In genomic region chr22:38657248-38657909, GRCh38 we compare ENCODE assay signal across 9 cellular contexts. TPM values are rescaled to one million over a fixed set of nuclear protein-coding genes. Genes with fewer than 3 reads are reported as not detected.
DNase-seq lines count a peak whose midpoint lies in the region; ATAC-seq and TF ChIP-seq lines count a peak whose summit lies in the region.
"Had no signal": no experiment of that assay in that cellular context is flagged by ENCODE, and none has a peak within 500 bp of the region (broad histone marks: within the 10 kb centered on the region; RNA-seq: fewer than 3 reads in every experiment).

No MANE protein-coding gene starts in this region.

- no peak overlapping the region for H4K91ac ChIP-seq in trophoblast cell (ENCODE audit: low read depth, low read length)

- intact Hi-C loops in Right ventricle myocardium inferior (cut with DNase I), result no loop called here

- peak overlapping the region; percentile 85 for H3K4me3 ChIP-seq in cardiac muscle cell
- H3K4me3 ChIP-seq in fibroblast of the aortic adventitia (ENCODE audit: low read depth, low read length), result peak overlapping the region; percentile 86
- H3K4me3 ChIP-seq in trophoblast cell (ENCODE audit: low read depth, low read length), result no peak overlapping the region

- DNase-seq in cardiac muscle cell (ENCODE audit: low read depth in 1 of 2, low spot score in 1 of 2) (peak; percentile 17 to 29), Right ventricle myocardium inferior (ENCODE audit: missing footprints) (no peak), NAMALWA (ENCODE audit: low spot score) (peak; percentile 71), fibroblast of the aortic adventitia (ENCODE audit: low read depth) (peak; percentile 3), trophoblast cell (no peak)
- DNase-seq in activated T-cell treated with anti-CD3 and anti-CD28 coated beads, Interleukin-2, amount 50 U/mL, for 1 hour, result peak; percentile 35
- DNase-seq: left cardiac atrium had no signal

- peak overlapping the region; percentile 94 for H3K4me2 ChIP-seq in trophoblast cell (ENCODE audit: low read length)

- no peak overlapping the region for H3K14ac ChIP-seq in trophoblast cell (ENCODE audit: low read length)

- H2AFZ ChIP-seq in trophoblast cell (ENCODE audit: insufficient read depth, low read length, poor library complexity), result no peak overlapping the region

- no peak overlapping the region for H3K4ac ChIP-seq in trophoblast cell (ENCODE audit: low read depth, low read length)

- no peak overlapping the region for H3K18ac ChIP-seq in trophoblast cell (ENCODE audit: low read length)

- H3K27me3 ChIP-seq in cardiac muscle cell (no peaks in the 10 kb centered on the region), trophoblast cell (ENCODE audit: insufficient read depth, low read length) (no peaks in the 10 kb centered on the region)

- no CpG with 5 or more reads among the region's 10 CpGs for WGBS in trophoblast cell (ENCODE audit: extremely low coverage, insufficient coverage, insufficient read length)

- H2AK5ac ChIP-seq in trophoblast cell (ENCODE audit: low read length), result no peak overlapping the region

- TF ChIP-seq CTCF in cardiac muscle cell (IDR thresholded peaks at IDR 0.05; ENCODE audit: low read depth, low read length) (no peak), fibroblast of the aortic adventitia (IDR thresholded peaks at IDR 0.05; ENCODE audit: insufficient read depth, low read length) (no peak)

- H3K79me2 ChIP-seq in trophoblast cell (ENCODE audit: control insufficient read depth, insufficient read depth, low read length, poor library complexity), result peaks cover 4% of the 10 kb centered on the region

- H3K9me3 ChIP-seq in cardiac muscle cell (ENCODE audit: low read depth), result no peaks in the 10 kb centered on the region
- H3K9me3 ChIP-seq in trophoblast cell (ENCODE audit: insufficient read depth, low read depth, low read length), result no peaks in the 10 kb centered on the region

- ATAC-seq in Right ventricle myocardium inferior (no peak), HG02870 (IDR thresholded peaks at IDR 0.05; ENCODE audit: unreplicated experiment) (no peak), HG03139 (IDR thresholded peaks at IDR 0.05; ENCODE audit: unreplicated experiment) (no peak)

- H4K8ac ChIP-seq in trophoblast cell (ENCODE audit: low read depth, low read length), result no peak overlapping the region

- no peak overlapping the region for H2BK120ac ChIP-seq in trophoblast cell (ENCODE audit: insufficient read depth, low read length, poor library complexity)

- H3K23ac ChIP-seq in trophoblast cell (ENCODE audit: low read length), result no peak overlapping the region

- H3K27ac ChIP-seq in cardiac muscle cell, result peak overlapping the region; percentile 98
- H3K27ac ChIP-seq in trophoblast cell (ENCODE audit: low read depth, low read length), result no peak overlapping the region

- H2BK5ac ChIP-seq in trophoblast cell (ENCODE audit: low read depth, low read length, poor library complexity), result no peak overlapping the region

- peaks cover 10% of the 10 kb centered on the region for H3K4me1 ChIP-seq in cardiac muscle cell (ENCODE audit: low read depth)
- H3K4me1 ChIP-seq in trophoblast cell (ENCODE audit: control insufficient read depth in 1 of 2, insufficient read depth in 2 of 2, low read length in 2 of 2), result peaks cover 5 to 7% of the 10 kb centered on the region in 2 experiments

- H3K9ac ChIP-seq in trophoblast cell (ENCODE audit: low read length), result no peak overlapping the region

- no peak overlapping the region for H2BK12ac ChIP-seq in trophoblast cell (ENCODE audit: low read length)

- H3K79me1 ChIP-seq in trophoblast cell (ENCODE audit: low read length), result peaks cover 9% of the 10 kb centered on the region

- H4K12ac ChIP-seq in trophoblast cell (ENCODE audit: low read depth, low read length), result no peak overlapping the region

- H3K36me3 ChIP-seq in cardiac muscle cell (no peaks in the 10 kb centered on the region), trophoblast cell (ENCODE audit: control insufficient read depth in 1 of 2, insufficient read depth in 2 of 2, low read length in 2 of 2) (no peaks in the 10 kb centered on the region)

RNA-seq across cellular contexts. Expression of gene CBY1, which starts 0.9 kb away (rescaled TPM):
- total RNA-seq in cardiac muscle cell (24.9 and 25.9 TPM in 2 replicates), Right ventricle myocardium inferior (32.9 TPM), fibroblast of the aortic adventitia (ENCODE audit: low replicate concordance) (14.3 and 19.4 TPM in 2 replicates)
- 68.4 and 84.6 TPM in 2 replicates for polyA plus RNA-seq in cardiac muscle cell
- polyA plus RNA-seq in trophoblast cell (2013), result 28.4 and 29.0 TPM in 2 replicates

RNA-seq across cellular contexts. Expression of gene FAM227A, which starts 1.2 kb away (rescaled TPM):
- total RNA-seq in cardiac muscle cell, result 4.5 and 5.7 TPM in 2 replicates
- 2.9 and 7.4 TPM in 2 replicates for polyA plus RNA-seq in cardiac muscle cell
- total RNA-seq in Right ventricle myocardium inferior, result 0.27 TPM
- 0.74 and 2.0 TPM in 2 replicates for total RNA-seq in fibroblast of the aortic adventitia (ENCODE audit: low replicate concordance)
- polyA plus RNA-seq in trophoblast cell (2013), result 0.61 and 0.64 TPM in 2 replicates

RNA-seq across cellular contexts. Expression of gene TOMM22, which starts 24.4 kb away (rescaled TPM):
- total RNA-seq in cardiac muscle cell, result 46.2 and 52.6 TPM in 2 replicates
- 123 and 151 TPM in 2 replicates for polyA plus RNA-seq in cardiac muscle cell
- total RNA-seq in Right ventricle myocardium inferior, result 66.3 TPM
- 32.2 and 70.4 TPM in 2 replicates for total RNA-seq in fibroblast of the aortic adventitia (ENCODE audit: low replicate concordance)
- 46.2 and 47.0 TPM in 2 replicates for polyA plus RNA-seq in trophoblast cell (2013)

RNA-seq across cellular contexts. Expression of gene JOSD1, which starts 43.4 kb away (rescaled TPM):
- total RNA-seq in cardiac muscle cell, result 37.0 and 41.0 TPM in 2 replicates
- 3.1 and 4.4 TPM in 2 replicates for polyA plus RNA-seq in cardiac muscle cell
- 17.5 TPM for total RNA-seq in Right ventricle myocardium inferior
- 56.4 and 61.2 TPM in 2 replicates for total RNA-seq in fibroblast of the aortic adventitia (ENCODE audit: low replicate concordance)
- 26.0 and 27.0 TPM in 2 replicates for polyA plus RNA-seq in trophoblast cell (2013)

RNA-seq across cellular contexts. Expression of gene GTPBP1, which starts 48.4 kb away (rescaled TPM):
- total RNA-seq in cardiac muscle cell, result 72.6 and 92.2 TPM in 2 replicates
- 49.8 and 65.3 TPM in 2 replicates for polyA plus RNA-seq in cardiac muscle cell
- 26.8 TPM for total RNA-seq in Right ventricle myocardium inferior
- total RNA-seq in fibroblast of the aortic adventitia (ENCODE audit: low replicate concordance), result 19.6 and 26.8 TPM in 2 replicates
- polyA plus RNA-seq in trophoblast cell (2013), result 21.0 and 21.1 TPM in 2 replicates

Comparison
In these comparisons a context has a peak if more than half of its experiments do, and no peak if none do; other contexts are left out.
1. DNase-seq: peak in cardiac muscle cell (2 of 2), NAMALWA (single experiment), activated T-cell treated with anti-CD3 and anti-CD28 coated beads, Interleukin-2, amount 50 U/mL, for 1 hour (single experiment) and fibroblast of the aortic adventitia (single experiment); none in Right ventricle myocardium inferior (single experiment) and trophoblast cell (0 of 2).